Comparison of ENCODE assay signal across 20 cellular contexts in the genomic region with DNA sequence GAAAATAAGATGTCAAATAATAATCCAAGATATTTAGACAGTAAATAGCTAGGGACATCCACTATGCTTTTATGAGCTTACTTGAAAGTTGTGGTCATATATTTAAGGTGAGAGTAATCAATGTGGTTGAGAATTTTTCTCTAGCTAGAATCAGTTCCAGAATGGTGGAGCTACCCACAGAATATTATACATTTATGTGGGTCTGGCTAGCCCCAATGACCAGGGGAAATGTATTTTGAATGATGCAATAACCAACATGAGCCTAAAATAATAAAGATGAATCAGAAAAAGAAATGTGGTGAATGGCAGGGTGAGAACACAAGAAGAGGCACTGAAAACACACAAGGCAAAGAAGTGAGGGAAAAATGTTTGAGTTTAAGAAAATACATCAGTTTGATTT.
DNase-seq lines count a peak whose midpoint lies in the region; ATAC-seq, FAIRE-seq and TF ChIP-seq lines count a peak whose summit lies in the region.
"Had no signal": no experiment of that assay in that cellular context is flagged by ENCODE, and none has a peak within 500 bp of the region (broad histone marks: within the 10 kb centered on the region; RNA-seq: fewer than 3 reads in every experiment).

No MANE protein-coding gene starts in this region.

- TF ChIP-seq POLR2A in HepG2 (IDR thresholded peaks at IDR 0.05; ENCODE audit: insufficient read depth in 1 of 2, low read depth in 2 of 2, low read length in 2 of 2) = no peak
- no peak for TF ChIP-seq POLR2A in right lobe of liver (IDR thresholded peaks at IDR 0.05)

- no peaks in the 10 kb centered on the region for H4K20me1 ChIP-seq in HepG2 (ENCODE audit: insufficient read depth, low read length)

- TF ChIP-seq EP300 in HepG2 (IDR thresholded peaks at IDR 0.05; ENCODE audit: low read depth in 2 of 2, low read length in 2 of 2) (no peak), HepG2 (CRISPR knock-in tag; IDR thresholded peaks at IDR 0.05; ENCODE audit: borderline replicate concordance) (no peak)

- no peak overlapping the region for H3K4me2 ChIP-seq in HepG2 (ENCODE audit: low read depth, low read length)

- BruUV-seq in HepG2 (replicated peaks; lab: Mats Ljungman, UMichigan) = no TSS peak

- H3K27me3 ChIP-seq in HepG2 (ENCODE audit: control insufficient read depth in 1 of 2, insufficient read depth in 2 of 2, low read length in 2 of 2) (no peaks in the 10 kb centered on the region), right lobe of liver (no peaks in the 10 kb centered on the region)

- H3K4me3 ChIP-seq in HepG2 (replicated peaks in 1 of 3; ENCODE audit: insufficient read depth in 1 of 3, low read depth in 2 of 3, low read length in 3 of 3) (no peak overlapping the region), right lobe of liver (no peak overlapping the region), choroid plexus epithelial cell (ENCODE audit: low read depth, low read length) (no peak overlapping the region)

- ATAC-seq in HepG2 (no peak), right lobe of liver (no peak), HG02642 (IDR thresholded peaks at IDR 0.05; ENCODE audit: poor library complexity, unreplicated experiment) (no peak), GM21390 (IDR thresholded peaks at IDR 0.05; ENCODE audit: unreplicated experiment) (no peak)

- no peaks in the 10 kb centered on the region for H3K27me3 Mint-ChIP-seq in T-helper 2 cell treated with Interferon-gamma antibody and Interleukin-4, amounts not matched to agents 5 μg/mL and 100 μg/mL, for 36 hours (ENCODE audit: low read depth)

- no peak for TF ChIP-seq RAD21 in HepG2 (CRISPR knock-in tag; IDR thresholded peaks at IDR 0.05)

- no peaks in the 10 kb centered on the region for H3K79me2 ChIP-seq in HepG2 (ENCODE audit: insufficient read depth, low read length)

- no peak for TF ChIP-seq CTCF in HepG2 (CRISPR knock-in tag; IDR thresholded peaks at IDR 0.05)
- TF ChIP-seq CTCF in right lobe of liver (IDR thresholded peaks at IDR 0.05) = no peak
- no peak for TF ChIP-seq CTCF in choroid plexus epithelial cell (conservative IDR thresholded peaks at IDR 0.05; ENCODE audit: low read depth, low read length)

- H3K27ac ChIP-seq in HepG2 (ENCODE audit: extremely low read length, insufficient read depth, low read length) (no peak overlapping the region), right lobe of liver (no peak overlapping the region)

- H3K36me3 Mint-ChIP-seq in T-helper 2 cell treated with Interferon-gamma antibody and Interleukin-4, amounts not matched to agents 5 μg/mL and 100 μg/mL, for 36 hours (ENCODE audit: low read depth) = no peaks in the 10 kb centered on the region

- no peak for FAIRE-seq in HepG2 (lab: Jason Lieb, UNC)
- FAIRE-seq: H54 had no signal

- H3K27ac Mint-ChIP-seq in T-helper 2 cell treated with Interferon-gamma antibody and Interleukin-4, amounts not matched to agents 5 μg/mL and 100 μg/mL, for 36 hours = no peak overlapping the region
- H3K27ac Mint-ChIP-seq: HFFc6 had no signal

- H3K4me3 Mint-ChIP-seq in T-helper 2 cell treated with Interferon-gamma antibody and Interleukin-4, amounts not matched to agents 5 μg/mL and 100 μg/mL, for 36 hours = no peak overlapping the region
- H3K4me3 Mint-ChIP-seq: HFFc6 had no signal

- H3K36me3 ChIP-seq in HepG2 (replicated peaks in 1 of 2; ENCODE audit: control insufficient read depth in 1 of 2, insufficient read depth in 2 of 2, low read length in 2 of 2) = no peaks in the 10 kb centered on the region
- no peaks in the 10 kb centered on the region for H3K36me3 ChIP-seq in right lobe of liver

- POLR2A ChIA-PET in HepG2 (lab: Yijun Ruan, JAX) = no interaction called here

- no peaks in the 10 kb centered on the region for H3K9me3 ChIP-seq in HepG2 (ENCODE audit: low read length)
- H3K9me3 ChIP-seq in right lobe of liver = no peaks in the 10 kb centered on the region

- intact Hi-C loops in HepG2 (cut with micrococcal nuclease; ENCODE audit: unreplicated experiment) (no loop called here), right lobe of liver (cut with DNase I) (no loop called here)

- CTCF ChIA-PET in HepG2 (lab: Yijun Ruan, JAX; ENCODE audit: low intra/inter-chr PET ratio, low total read pairs) = no interaction called here

- in situ Hi-C loops in HepG2 (cut with HindIII; ENCODE audit: extremely low pct_ligation_motif_present, low pct_unique_long_range_greater_than_20kb) = no loop called here

- H2AFZ ChIP-seq in HepG2 (ENCODE audit: low read length) = no peak overlapping the region

- DNase-seq in HepG2 (ENCODE audit: low spot score) = no peak
- DNase-seq in right lobe of liver = no peak
- peak; percentile 13 for DNase-seq in MV-4-11 (lab: John Stamatoyannopoulos, UW)
- peak; percentile 7 for DNase-seq in choroid plexus epithelial cell (ENCODE audit: low read depth)
- no peak for DNase-seq in T-helper 2 cell treated with Interferon-gamma antibody and Interleukin-4, amounts not matched to agents 5 μg/mL and 100 μg/mL, for 36 hours (ENCODE audit: low spot score)
- DNase-seq in retina = no peak
- DNase-seq: 8988T, DMS79 treated with DMSO at 0.1 percent for 48 hours, HFFc6, KBM-7, NCI-H1694 treated with DMSO at 0.1 percent for 48 hours, NCI-H2107, NCI-H2227 treated with DMSO at 0.1 percent for 48 hours, NCI-H510A treated with DMSO at 0.1 percent for 48 hours, NCI-H774, RPMI8226, SHP77 treated with DMSO at 0.1 percent for 48 hours had no signal

- H3K4me1 Mint-ChIP-seq in T-helper 2 cell treated with Interferon-gamma antibody and Interleukin-4, amounts not matched to agents 5 μg/mL and 100 μg/mL, for 36 hours (ENCODE audit: low read depth) = no peaks in the 10 kb centered on the region

- no peaks in the 10 kb centered on the region for H3K4me1 ChIP-seq in HepG2 (ENCODE audit: insufficient read depth, low read length)
- no peaks in the 10 kb centered on the region for H3K4me1 ChIP-seq in right lobe of liver

- peaks cover 3% of the 10 kb centered on the region for H3K9me3 Mint-ChIP-seq in T-helper 2 cell treated with Interferon-gamma antibody and Interleukin-4, amounts not matched to agents 5 μg/mL and 100 μg/mL, for 36 hours

- no peak overlapping the region for H3K9ac ChIP-seq in HepG2 (ENCODE audit: insufficient read depth, low read depth, low read length)

TF ChIP-seq in HepG2, 621 proteins besides CTCF, POLR2A, EP300 and RAD21:
- TF ChIP-seq, protein P1, sequence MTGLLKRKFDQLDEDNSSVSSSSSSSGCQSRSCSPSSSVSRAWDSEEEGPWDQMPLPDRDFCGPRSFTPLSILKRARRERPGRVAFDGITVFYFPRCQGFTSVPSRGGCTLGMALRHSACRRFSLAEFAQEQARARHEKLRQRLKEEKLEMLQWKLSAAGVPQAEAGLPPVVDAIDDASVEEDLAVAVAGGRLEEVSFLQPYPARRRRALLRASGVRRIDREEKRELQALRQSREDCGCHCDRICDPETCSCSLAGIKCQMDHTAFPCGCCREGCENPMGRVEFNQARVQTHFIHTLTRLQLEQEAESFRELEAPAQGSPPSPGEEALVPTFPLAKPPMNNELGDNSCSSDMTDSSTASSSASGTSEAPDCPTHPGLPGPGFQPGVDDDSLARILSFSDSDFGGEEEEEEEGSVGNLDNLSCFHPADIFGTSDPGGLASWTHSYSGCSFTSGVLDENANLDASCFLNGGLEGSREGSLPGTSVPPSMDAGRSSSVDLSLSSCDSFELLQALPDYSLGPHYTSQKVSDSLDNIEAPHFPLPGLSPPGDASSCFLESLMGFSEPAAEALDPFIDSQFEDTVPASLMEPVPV (CRISPR knock-in tag; IDR thresholded peaks at IDR 0.05) = no peak
- TF ChIP-seq, protein P2, sequence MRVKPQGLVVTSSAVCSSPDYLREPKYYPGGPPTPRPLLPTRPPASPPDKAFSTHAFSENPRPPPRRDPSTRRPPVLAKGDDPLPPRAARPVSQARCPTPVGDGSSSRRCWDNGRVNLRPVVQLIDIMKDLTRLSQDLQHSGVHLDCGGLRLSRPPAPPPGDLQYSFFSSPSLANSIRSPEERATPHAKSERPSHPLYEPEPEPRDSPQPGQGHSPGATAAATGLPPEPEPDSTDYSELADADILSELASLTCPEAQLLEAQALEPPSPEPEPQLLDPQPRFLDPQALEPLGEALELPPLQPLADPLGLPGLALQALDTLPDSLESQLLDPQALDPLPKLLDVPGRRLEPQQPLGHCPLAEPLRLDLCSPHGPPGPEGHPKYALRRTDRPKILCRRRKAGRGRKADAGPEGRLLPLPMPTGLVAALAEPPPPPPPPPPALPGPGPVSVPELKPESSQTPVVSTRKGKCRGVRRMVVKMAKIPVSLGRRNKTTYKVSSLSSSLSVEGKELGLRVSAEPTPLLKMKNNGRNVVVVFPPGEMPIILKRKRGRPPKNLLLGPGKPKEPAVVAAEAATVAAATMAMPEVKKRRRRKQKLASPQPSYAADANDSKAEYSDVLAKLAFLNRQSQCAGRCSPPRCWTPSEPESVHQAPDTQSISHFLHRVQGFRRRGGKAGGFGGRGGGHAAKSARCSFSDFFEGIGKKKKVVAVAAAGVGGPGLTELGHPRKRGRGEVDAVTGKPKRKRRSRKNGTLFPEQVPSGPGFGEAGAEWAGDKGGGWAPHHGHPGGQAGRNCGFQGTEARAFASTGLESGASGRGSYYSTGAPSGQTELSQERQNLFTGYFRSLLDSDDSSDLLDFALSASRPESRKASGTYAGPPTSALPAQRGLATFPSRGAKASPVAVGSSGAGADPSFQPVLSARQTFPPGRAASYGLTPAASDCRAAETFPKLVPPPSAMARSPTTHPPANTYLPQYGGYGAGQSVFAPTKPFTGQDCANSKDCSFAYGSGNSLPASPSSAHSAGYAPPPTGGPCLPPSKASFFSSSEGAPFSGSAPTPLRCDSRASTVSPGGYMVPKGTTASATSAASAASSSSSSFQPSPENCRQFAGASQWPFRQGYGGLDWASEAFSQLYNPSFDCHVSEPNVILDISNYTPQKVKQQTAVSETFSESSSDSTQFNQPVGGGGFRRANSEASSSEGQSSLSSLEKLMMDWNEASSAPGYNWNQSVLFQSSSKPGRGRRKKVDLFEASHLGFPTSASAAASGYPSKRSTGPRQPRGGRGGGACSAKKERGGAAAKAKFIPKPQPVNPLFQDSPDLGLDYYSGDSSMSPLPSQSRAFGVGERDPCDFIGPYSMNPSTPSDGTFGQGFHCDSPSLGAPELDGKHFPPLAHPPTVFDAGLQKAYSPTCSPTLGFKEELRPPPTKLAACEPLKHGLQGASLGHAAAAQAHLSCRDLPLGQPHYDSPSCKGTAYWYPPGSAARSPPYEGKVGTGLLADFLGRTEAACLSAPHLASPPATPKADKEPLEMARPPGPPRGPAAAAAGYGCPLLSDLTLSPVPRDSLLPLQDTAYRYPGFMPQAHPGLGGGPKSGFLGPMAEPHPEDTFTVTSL (CRISPR knock-in tag; IDR thresholded peaks at IDR 0.05; ENCODE audit: borderline replicate concordance) = no peak
- TF ChIP-seq ATF7 (IDR thresholded peaks at IDR 0.05) = peak; percentile 66; the same call in 1 of the 2 replicates
- no peak for TF ChIP-seq ATF7 (CRISPR knock-in tag; IDR thresholded peaks at IDR 0.05)
- no peak for TF ChIP-seq ZNF883 (CRISPR knock-in tag; IDR thresholded peaks at IDR 0.05; ENCODE audit: not compliant biosample characterization)

Comparison
In these comparisons a context has a peak if more than half of its experiments do, and no peak if none do; other contexts are left out.
1. DNase-seq: peak in MV-4-11 (single experiment) and choroid plexus epithelial cell (single experiment); none in HepG2 (single experiment), right lobe of liver (0 of 3), T-helper 2 cell treated with Interferon-gamma antibody and Interleukin-4, amounts not matched to agents 5 μg/mL and 100 μg/mL, for 36 hours (single experiment) and retina (single experiment).